In genomic region chr10:6383099-6383812, GRCh38 we compare ENCODE assay signal across 10 cellular contexts.
DNase-seq lines count a peak whose midpoint lies in the region; ATAC-seq and TF ChIP-seq lines count a peak whose summit lies in the region.
"Had no signal": no experiment of that assay in that cellular context is flagged by ENCODE, and none has a peak within 500 bp of the region (broad histone marks: within the 10 kb centered on the region; RNA-seq: fewer than 3 reads in every experiment).

No MANE protein-coding gene starts in this region.

- H3K9me3 Mint-ChIP-seq in brain = peaks cover 28 to 55% (median 48%) of the 10 kb centered on the region in 5 experiments
- H3K9me3 Mint-ChIP-seq in CD4-positive, alpha-beta memory T cell = peaks cover 2 to 34% (median 26%) of the 10 kb centered on the region in 8 donors

- peaks cover 4% of the 10 kb centered on the region for H3K27me3 Mint-ChIP-seq in brain
- H3K27me3 Mint-ChIP-seq in CD4-positive, alpha-beta memory T cell = no peaks in the 10 kb centered on the region

- H3K27ac ChIP-seq in stomach = peak overlapping the region in 3 of 5 donors; percentile 34 to 66 (median 44)
- H3K27ac ChIP-seq in CD4-positive, alpha-beta memory T cell (ENCODE audit: low read depth, low read length) = no peak overlapping the region
- H3K27ac ChIP-seq: psoas muscle had no signal

- no peak overlapping the region for H3K4me3 ChIP-seq in stomach
- no peak overlapping the region for H3K4me3 ChIP-seq in CD4-positive, alpha-beta memory T cell (ENCODE audit: low read length in 2 of 2)
- H3K4me3 ChIP-seq: psoas muscle had no signal

- TF ChIP-seq CTCF in brain (conservative IDR thresholded peaks at IDR 0.05) (no peak), stomach (IDR thresholded peaks at IDR 0.05) (no peak)

- no peaks in the 10 kb centered on the region for H3K36me3 ChIP-seq in stomach
- no peaks in the 10 kb centered on the region for H3K36me3 ChIP-seq in CD4-positive, alpha-beta memory T cell (ENCODE audit: insufficient read depth, low read length)

- H3K27ac Mint-ChIP-seq in brain = peak overlapping the region in 3 of 5 experiments; percentile 21 to 88 (median 80)
- H3K27ac Mint-ChIP-seq in CD4-positive, alpha-beta memory T cell = peak overlapping the region in 1 of 7 donors; percentile 61

- POLR2A ChIA-PET in CD4-positive, alpha-beta memory T cell (lab: Charles Lee; ENCODE audit: partially characterized antibody) = interaction anchor here (0.8 to 2.1 kb wide), 6 partner anchors 18 to 220 kb away, joined by 3 to 21 read pairs (median 7); partner anchors contain the start of gene PFKFB3

- ATAC-seq in HG02642 (IDR thresholded peaks at IDR 0.05; ENCODE audit: poor library complexity, unreplicated experiment) = no peak
- ATAC-seq: psoas muscle had no signal

- DNase-seq in GM03348 (ENCODE audit: low spot score) (peak; percentile 72), hippocampal formation (lab: John Stamatoyannopoulos, UW) (peak; percentile 27 to 75), stomach (no peak), T-helper 1 cell (no peak), T-helper 9 cell (no peak)
- no peak for DNase-seq in CD4-positive, alpha-beta memory T cell
- DNase-seq: activated CD4-positive, CD25-positive, alpha-beta regulatory T cell; psoas muscle had no signal

- H3K4me1 ChIP-seq in stomach = peaks cover 0 to 26% (median 17%) of the 10 kb centered on the region in 4 donors
- peaks cover 13% of the 10 kb centered on the region for H3K4me1 ChIP-seq in CD4-positive, alpha-beta memory T cell (ENCODE audit: insufficient read depth, low read length)
- H3K4me1 ChIP-seq: psoas muscle had no signal

- WGBS in stomach, 5 donors = 72 to 84% (median 83%) methylated on average over 8 of the region's 8 CpGs

- CTCF ChIA-PET in CD4-positive, alpha-beta memory T cell (lab: Charles Lee; ENCODE audit: partially characterized antibody) = interaction anchor here (0.8 to 2.5 kb wide), 4 partner anchors 13 to 181 kb away, joined by 3 to 10 read pairs (median 6); partner anchors contain the start of gene PFKFB3

- H3K4me1 Mint-ChIP-seq in brain = peaks cover 13% of the 10 kb centered on the region
- peaks cover 12 to 20% (median 14%) of the 10 kb centered on the region in 4 donors for H3K4me1 Mint-ChIP-seq in CD4-positive, alpha-beta memory T cell

- H3K9me3 ChIP-seq in stomach = peaks cover 0 to 19% (median 11%) of the 10 kb centered on the region in 4 donors
- H3K9me3 ChIP-seq in CD4-positive, alpha-beta memory T cell (ENCODE audit: control insufficient read depth in 1 of 2, low read length in 2 of 2) = no peaks in the 10 kb centered on the region

- TF ChIP-seq EP300 in stomach (IDR thresholded peaks at IDR 0.05) = no peak

- H3K36me3 Mint-ChIP-seq in brain = peaks cover 66% of the 10 kb centered on the region
- H3K36me3 Mint-ChIP-seq in CD4-positive, alpha-beta memory T cell = peaks cover 11 to 25% of the 10 kb centered on the region in 2 donors

- intact Hi-C loops in stomach (cut with DNase I; ENCODE audit: low total_unique reads) = no loop called here
- intact Hi-C loops in CD4-positive, alpha-beta memory T cell (cut with micrococcal nuclease) = no loop called here

- no peaks in the 10 kb centered on the region for H3K27me3 ChIP-seq in stomach
- H3K27me3 ChIP-seq in CD4-positive, alpha-beta memory T cell (ENCODE audit: insufficient read depth, low read length) = no peaks in the 10 kb centered on the region

- H3K4me3 Mint-ChIP-seq in brain = no peak overlapping the region
- H3K4me3 Mint-ChIP-seq in CD4-positive, alpha-beta memory T cell = peak overlapping the region in 1 of 8 donors; percentile 39

- TF ChIP-seq POLR2A in stomach (IDR thresholded peaks at IDR 0.05) = no peak

Comparison
In these comparisons a context has a peak if more than half of its experiments do, and no peak if none do; other contexts are left out.
1. DNase-seq: peak in GM03348 (single experiment) and hippocampal formation (2 of 2); none in stomach (single experiment), CD4-positive, alpha-beta memory T cell (0 of 5), T-helper 1 cell (0 of 5) and T-helper 9 cell (single experiment).